ENCODE assay signal across 8 cellular contexts in the genomic region with DNA sequence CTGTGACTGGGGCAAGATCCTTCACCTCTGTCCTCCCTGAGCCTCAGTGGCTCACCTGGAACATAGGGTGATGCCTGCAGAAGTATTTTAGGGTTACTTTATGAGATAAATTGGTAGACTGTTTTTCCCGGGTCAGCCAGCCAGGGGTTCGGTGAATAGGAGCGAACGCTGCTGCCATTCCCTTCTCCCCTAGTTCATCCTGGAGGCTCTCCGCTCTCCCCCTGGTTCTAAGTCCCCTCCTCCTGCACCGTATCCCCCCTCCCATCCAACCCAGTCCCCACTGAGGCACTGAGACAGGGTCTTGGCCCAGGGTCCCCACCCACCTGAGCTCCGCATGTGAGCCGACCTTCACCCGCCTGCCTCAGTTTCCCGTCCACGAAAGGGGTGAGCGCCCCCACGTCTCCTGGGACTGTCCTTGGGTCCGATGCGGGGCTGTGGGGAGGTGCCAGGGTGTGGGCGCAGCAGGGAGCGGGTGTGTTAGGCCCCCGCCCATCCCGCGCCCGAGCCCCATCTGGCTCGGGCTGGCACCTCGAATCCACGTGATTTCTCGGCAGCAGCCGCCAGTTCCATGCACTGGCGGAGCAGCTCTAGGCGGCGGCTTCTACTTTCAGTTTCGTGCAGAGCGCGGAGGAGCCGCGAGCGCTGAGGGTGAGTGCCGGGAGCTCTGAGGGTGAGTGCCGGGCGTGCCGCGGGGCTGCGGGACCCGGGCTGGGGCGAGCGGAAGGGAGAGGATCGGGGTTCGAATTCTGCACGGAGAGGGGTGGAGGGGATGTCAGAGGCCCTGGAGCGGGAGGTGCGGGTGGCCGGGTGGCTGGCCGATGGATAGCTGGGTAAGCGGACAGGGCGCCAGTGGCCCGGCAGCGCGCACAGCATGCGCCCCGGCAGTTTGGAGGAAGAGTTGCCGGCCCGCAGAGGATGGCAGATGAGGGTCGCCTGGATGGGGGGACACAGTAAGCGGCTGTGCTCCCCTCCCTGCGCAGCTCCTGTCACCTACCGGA. TPM values are rescaled to one million over a fixed set of nuclear protein-coding genes. Genes with fewer than 3 reads are reported as not detected.
DNase-seq lines count a peak whose midpoint lies in the region; ATAC-seq and TF ChIP-seq lines count a peak whose summit lies in the region.

A gene with protein sequence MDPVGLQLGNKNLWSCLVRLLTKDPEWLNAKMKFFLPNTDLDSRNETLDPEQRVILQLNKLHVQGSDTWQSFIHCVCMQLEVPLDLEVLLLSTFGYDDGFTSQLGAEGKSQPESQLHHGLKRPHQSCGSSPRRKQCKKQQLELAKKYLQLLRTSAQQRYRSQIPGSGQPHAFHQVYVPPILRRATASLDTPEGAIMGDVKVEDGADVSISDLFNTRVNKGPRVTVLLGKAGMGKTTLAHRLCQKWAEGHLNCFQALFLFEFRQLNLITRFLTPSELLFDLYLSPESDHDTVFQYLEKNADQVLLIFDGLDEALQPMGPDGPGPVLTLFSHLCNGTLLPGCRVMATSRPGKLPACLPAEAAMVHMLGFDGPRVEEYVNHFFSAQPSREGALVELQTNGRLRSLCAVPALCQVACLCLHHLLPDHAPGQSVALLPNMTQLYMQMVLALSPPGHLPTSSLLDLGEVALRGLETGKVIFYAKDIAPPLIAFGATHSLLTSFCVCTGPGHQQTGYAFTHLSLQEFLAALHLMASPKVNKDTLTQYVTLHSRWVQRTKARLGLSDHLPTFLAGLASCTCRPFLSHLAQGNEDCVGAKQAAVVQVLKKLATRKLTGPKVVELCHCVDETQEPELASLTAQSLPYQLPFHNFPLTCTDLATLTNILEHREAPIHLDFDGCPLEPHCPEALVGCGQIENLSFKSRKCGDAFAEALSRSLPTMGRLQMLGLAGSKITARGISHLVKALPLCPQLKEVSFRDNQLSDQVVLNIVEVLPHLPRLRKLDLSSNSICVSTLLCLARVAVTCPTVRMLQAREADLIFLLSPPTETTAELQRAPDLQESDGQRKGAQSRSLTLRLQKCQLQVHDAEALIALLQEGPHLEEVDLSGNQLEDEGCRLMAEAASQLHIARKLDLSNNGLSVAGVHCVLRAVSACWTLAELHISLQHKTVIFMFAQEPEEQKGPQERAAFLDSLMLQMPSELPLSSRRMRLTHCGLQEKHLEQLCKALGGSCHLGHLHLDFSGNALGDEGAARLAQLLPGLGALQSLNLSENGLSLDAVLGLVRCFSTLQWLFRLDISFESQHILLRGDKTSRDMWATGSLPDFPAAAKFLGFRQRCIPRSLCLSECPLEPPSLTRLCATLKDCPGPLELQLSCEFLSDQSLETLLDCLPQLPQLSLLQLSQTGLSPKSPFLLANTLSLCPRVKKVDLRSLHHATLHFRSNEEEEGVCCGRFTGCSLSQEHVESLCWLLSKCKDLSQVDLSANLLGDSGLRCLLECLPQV (N-terminal part only) (plus strand): TSS at position 610 of the 998 bp plus-strand sequence. CDS start 31,156 bp downstream, outside the sequence.

- no peaks in the 10 kb centered on the region for H3K9me3 Mint-ChIP-seq in activated CD8-positive, alpha-beta T cell treated with anti-CD3 and anti-CD28 coated beads for 36 hours

- peaks cover 58% of the 10 kb centered on the region for H3K4me1 Mint-ChIP-seq in activated CD8-positive, alpha-beta T cell treated with anti-CD3 and anti-CD28 coated beads for 36 hours (ENCODE audit: low read depth)

- peak within 1 kb of the TSS; percentile 52 to 97 for H3K27ac ChIP-seq in lung (ENCODE audit: low read depth in 1 of 2, low read length in 1 of 2)

- 4% methylated on average over 63 to 64 of the region's 64 CpGs for WGBS in lung, 2 donors

- POLR2A ChIA-PET in activated CD8-positive, alpha-beta T cell treated with anti-CD3 and anti-CD28 coated beads for 36 hours (lab: Charles Lee) = interaction anchor here (0.6 to 21.4 kb wide), 30 partner anchors 8 to 795 kb away, joined by 3 to 367 read pairs (median 4); a partner anchor contains a TSS

- CTCF ChIA-PET in activated CD8-positive, alpha-beta T cell treated with anti-CD3 and anti-CD28 coated beads for 36 hours (lab: Charles Lee) = interaction anchor here (0.6 to 1.7 kb wide), 12 partner anchors 15 to 122 kb away, joined by 3 to 9 read pairs (median 4); no protein-coding TSS in a partner anchor

- no peak for TF ChIP-seq CTCF in activated CD8-positive, alpha-beta T cell treated with anti-CD3 and anti-CD28 coated beads for 36 hours (IDR thresholded peaks at IDR 0.05)
- no peak for TF ChIP-seq CTCF in lung (IDR thresholded peaks at IDR 0.05; ENCODE audit: control extremely low read depth, extremely low read depth)

- DNase-seq in AG20443 (ENCODE audit: low spot score) (peak; percentile 93), NCI-H774 (lab: John Stamatoyannopoulos, UW) (peak; percentile 51), ecto neural progenitor cell (ENCODE audit: low spot score) (peak; percentile 74), lung (ENCODE audit: low spot score) (peak; percentile 86)
- DNase-seq in activated CD8-positive, alpha-beta T cell treated with anti-CD3 and anti-CD28 coated beads for 36 hours = peak; percentile 95
- peak; percentile 87 to 93 (median 93) for DNase-seq in stimulated activated CD4-positive, alpha-beta T cell treated with anti-CD3 and anti-CD28 coated beads, TNF-alpha, amount 100 ng/mL, for 24 hours (ENCODE audit: low read depth in 3 of 3)

- no peaks in the 10 kb centered on the region for H3K36me3 ChIP-seq in lung (ENCODE audit: control insufficient read depth in 2 of 2, insufficient read depth in 2 of 2, low read length in 2 of 2)

- no peaks in the 10 kb centered on the region for H3K9me3 ChIP-seq in lung (ENCODE audit: control insufficient read depth in 2 of 2, insufficient read depth in 1 of 2, low read length in 1 of 2)

- peaks cover 68% of the 10 kb centered on the region for H3K36me3 Mint-ChIP-seq in activated CD8-positive, alpha-beta T cell treated with anti-CD3 and anti-CD28 coated beads for 36 hours (ENCODE audit: low read depth)

- peak; percentile 76 for ATAC-seq in GM19023 (IDR thresholded peaks at IDR 0.05; ENCODE audit: unreplicated experiment)
- ATAC-seq in HG03280 (IDR thresholded peaks at IDR 0.05; ENCODE audit: unreplicated experiment) = peak; percentile 84
- ATAC-seq in activated CD8-positive, alpha-beta T cell treated with anti-CD3 and anti-CD28 coated beads for 36 hours = peak; percentile 71
- peak; percentile 90 for ATAC-seq in lung (ENCODE audit: insufficient read depth, low FRiP score)

- peaks cover 4 to 36% of the 10 kb centered on the region in 2 donors for H3K4me1 ChIP-seq in lung (ENCODE audit: control insufficient read depth in 2 of 2, insufficient read depth in 2 of 2, low read length in 2 of 2)

- H3K4me3 ChIP-seq in lung = peak within 1 kb of the TSS; percentile 82

- no peaks in the 10 kb centered on the region for H3K27me3 Mint-ChIP-seq in activated CD8-positive, alpha-beta T cell treated with anti-CD3 and anti-CD28 coated beads for 36 hours

- no peaks in the 10 kb centered on the region for H3K27me3 ChIP-seq in lung (ENCODE audit: control insufficient read depth, insufficient read depth)

- H3K4me3 Mint-ChIP-seq in activated CD8-positive, alpha-beta T cell treated with anti-CD3 and anti-CD28 coated beads for 36 hours = peak within 1 kb of the TSS; percentile 97

- intact Hi-C loops in activated CD8-positive, alpha-beta T cell treated with anti-CD3 and anti-CD28 coated beads for 36 hours (cut with micrococcal nuclease) = no loop called here

- peak within 1 kb of the TSS; percentile 99 for H3K27ac Mint-ChIP-seq in activated CD8-positive, alpha-beta T cell treated with anti-CD3 and anti-CD28 coated beads for 36 hours

RNA-seq across cellular contexts. Expression of the gene that starts here (rescaled TPM):
- total RNA-seq in activated CD8-positive, alpha-beta T cell treated with anti-CD3 and anti-CD28 coated beads for 36 hours = 100 to 1,000 TPM; 135 to 153 TPM
- total RNA-seq in lung = 10 to 100 TPM; 24.3 to 46.4 TPM
- 10 to 100 TPM; 23.9 to 37.9 TPM for polyA plus RNA-seq in lung

Comparison
In these comparisons a context has a peak if more than half of its experiments do, and no peak if none do; other contexts are left out.
1. Peak in every context shown above with its lines: DNase-seq, ATAC-seq, H3K4me3 ChIP-seq and H3K27ac ChIP-seq.